1 cellular context compared by ENCODE assay signal in genomic region chr1:214028095-214028494, GRCh38.
TF ChIP-seq lines count a peak whose summit lies in the region.

No MANE protein-coding gene starts in this region.

TF ChIP-seq in GM23338, 12 proteins besides CTCF, POLR2A, EP300 and RAD21:
- TF ChIP-seq ZNF462 (CRISPR knock-in tag; IDR thresholded peaks at IDR 0.05) (no peak), ZNF331 (CRISPR knock-in tag; IDR thresholded peaks at IDR 0.05; ENCODE audit: low read depth) (no peak), EZH2 (IDR thresholded peaks at IDR 0.05; ENCODE audit: low read depth, unreplicated experiment) (no peak), POLR2AphosphoS5 (IDR thresholded peaks at IDR 0.05; ENCODE audit: low read depth) (no peak), EZH2phosphoT487 (IDR thresholded peaks at IDR 0.05; ENCODE audit: unreplicated experiment) (no peak), JUNB (IDR thresholded peaks at IDR 0.05; ENCODE audit: unreplicated experiment) (no peak), ETS1 (IDR thresholded peaks at IDR 0.05) (no peak), ZNF114 (CRISPR knock-in tag; IDR thresholded peaks at IDR 0.05) (no peak), NANOG (IDR thresholded peaks at IDR 0.05; ENCODE audit: borderline replicate concordance) (no peak), STAT1 (IDR thresholded peaks at IDR 0.05; ENCODE audit: unreplicated experiment) (no peak), REST (IDR thresholded peaks at IDR 0.05; ENCODE audit: unreplicated experiment) (no peak), CREB1 (CRISPR knock-in tag; IDR thresholded peaks at IDR 0.05; ENCODE audit: low read depth) (no peak)
